1 cellular context compared by ENCODE assay signal in the genomic region with DNA sequence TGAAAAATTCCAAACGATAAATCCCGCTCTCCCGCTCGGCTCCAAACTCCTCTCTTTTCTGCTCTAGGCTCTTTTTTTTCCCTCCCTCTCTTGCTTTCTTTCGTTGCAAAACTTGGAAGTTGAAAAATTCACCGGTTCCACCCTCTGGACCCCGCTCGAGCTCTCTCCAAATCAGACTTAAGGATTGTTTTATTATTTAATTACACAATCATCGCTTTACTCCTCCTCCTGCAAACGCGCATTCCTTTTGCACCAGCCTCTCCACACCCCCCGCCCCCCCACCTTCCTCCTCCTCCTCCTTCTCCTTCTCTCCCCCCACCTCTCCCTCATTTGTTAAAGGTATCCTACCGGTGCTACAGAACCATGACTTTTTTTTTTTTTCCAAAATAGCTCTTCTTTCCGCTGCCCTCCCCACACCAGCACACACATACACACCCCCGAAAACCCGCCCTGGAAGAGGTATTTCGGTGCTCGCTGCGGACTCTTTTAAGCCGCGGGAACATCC.
TF ChIP-seq lines count a peak whose summit lies in the region.

No MANE protein-coding gene starts in this region.

TF ChIP-seq in SK-N-SH, 30 proteins besides CTCF, POLR2A, EP300 and RAD21 (continued from another document):
- TF ChIP-seq NFIC (IDR thresholded peaks at IDR 0.05; ENCODE audit: borderline replicate concordance) (peak; percentile 8; the same call in 1 of the 2 replicates), FOXM1 (IDR thresholded peaks at IDR 0.05; ENCODE audit: low read depth) (no peak), TAF1 (IDR thresholded peaks at IDR 0.05; ENCODE audit: borderline replicate concordance, low read depth, low read length) (peak; percentile 72; the same call in 1 of the 2 replicates), ELF1 (IDR thresholded peaks at IDR 0.05) (no peak), POLR2AphosphoS5 (IDR thresholded peaks at IDR 0.05; ENCODE audit: low read depth, low read length) (peak; percentile 74; the same call in 1 of the 2 replicates), TCF12 (IDR thresholded peaks at IDR 0.05) (peak; percentile 20; the same call in 1 of the 2 replicates), GATA2 (CRISPR knock-in tag; IDR thresholded peaks at IDR 0.05) (no peak), MXI1 (IDR thresholded peaks at IDR 0.05; ENCODE audit: low read depth, low read length) (no peak), TEAD4 (IDR thresholded peaks at IDR 0.05; ENCODE audit: borderline replicate concordance, insufficient read depth) (peak; percentile 22; the same call in 1 of the 2 replicates), CHD2 (IDR thresholded peaks at IDR 0.05; ENCODE audit: low read length, partially characterized antibody) (peak; percentile 31), SIN3A (IDR thresholded peaks at IDR 0.05; ENCODE audit: borderline replicate concordance, low read depth, low read length) (peak; percentile 26; the same call in 1 of the 2 replicates), FOSL2 (IDR thresholded peaks at IDR 0.05; ENCODE audit: borderline replicate concordance, low read depth) (no peak), FOXJ3 (CRISPR knock-in tag; IDR thresholded peaks at IDR 0.05) (no peak), MEF2A (IDR thresholded peaks at IDR 0.05; ENCODE audit: borderline replicate concordance, low read depth) (no peak), GABPA (IDR thresholded peaks at IDR 0.05; ENCODE audit: low read depth) (no peak), JUND (IDR thresholded peaks at IDR 0.05) (peak; percentile 13; the same call in 1 of the 2 replicates)
- TF ChIP-seq, protein P1, sequence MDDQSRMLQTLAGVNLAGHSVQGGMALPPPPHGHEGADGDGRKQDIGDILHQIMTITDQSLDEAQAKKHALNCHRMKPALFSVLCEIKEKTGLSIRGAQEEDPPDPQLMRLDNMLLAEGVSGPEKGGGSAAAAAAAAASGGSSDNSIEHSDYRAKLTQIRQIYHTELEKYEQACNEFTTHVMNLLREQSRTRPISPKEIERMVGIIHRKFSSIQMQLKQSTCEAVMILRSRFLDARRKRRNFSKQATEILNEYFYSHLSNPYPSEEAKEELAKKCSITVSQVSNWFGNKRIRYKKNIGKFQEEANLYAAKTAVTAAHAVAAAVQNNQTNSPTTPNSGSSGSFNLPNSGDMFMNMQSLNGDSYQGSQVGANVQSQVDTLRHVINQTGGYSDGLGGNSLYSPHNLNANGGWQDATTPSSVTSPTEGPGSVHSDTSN (IDR thresholded peaks at IDR 0.05): peak; percentile 19; the same call in 1 of the 2 replicates
- TF ChIP-seq, protein P2, sequence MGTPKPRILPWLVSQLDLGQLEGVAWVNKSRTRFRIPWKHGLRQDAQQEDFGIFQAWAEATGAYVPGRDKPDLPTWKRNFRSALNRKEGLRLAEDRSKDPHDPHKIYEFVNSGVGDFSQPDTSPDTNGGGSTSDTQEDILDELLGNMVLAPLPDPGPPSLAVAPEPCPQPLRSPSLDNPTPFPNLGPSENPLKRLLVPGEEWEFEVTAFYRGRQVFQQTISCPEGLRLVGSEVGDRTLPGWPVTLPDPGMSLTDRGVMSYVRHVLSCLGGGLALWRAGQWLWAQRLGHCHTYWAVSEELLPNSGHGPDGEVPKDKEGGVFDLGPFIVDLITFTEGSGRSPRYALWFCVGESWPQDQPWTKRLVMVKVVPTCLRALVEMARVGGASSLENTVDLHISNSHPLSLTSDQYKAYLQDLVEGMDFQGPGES (IDR thresholded peaks at IDR 0.05; ENCODE audit: low read depth, low read length): no peak
- TF ChIP-seq, protein P3, sequence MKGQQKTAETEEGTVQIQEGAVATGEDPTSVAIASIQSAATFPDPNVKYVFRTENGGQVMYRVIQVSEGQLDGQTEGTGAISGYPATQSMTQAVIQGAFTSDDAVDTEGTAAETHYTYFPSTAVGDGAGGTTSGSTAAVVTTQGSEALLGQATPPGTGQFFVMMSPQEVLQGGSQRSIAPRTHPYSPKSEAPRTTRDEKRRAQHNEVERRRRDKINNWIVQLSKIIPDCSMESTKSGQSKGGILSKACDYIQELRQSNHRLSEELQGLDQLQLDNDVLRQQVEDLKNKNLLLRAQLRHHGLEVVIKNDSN (IDR thresholded peaks at IDR 0.05; ENCODE audit: borderline replicate concordance, low read depth): no peak
- TF ChIP-seq, protein P4, sequence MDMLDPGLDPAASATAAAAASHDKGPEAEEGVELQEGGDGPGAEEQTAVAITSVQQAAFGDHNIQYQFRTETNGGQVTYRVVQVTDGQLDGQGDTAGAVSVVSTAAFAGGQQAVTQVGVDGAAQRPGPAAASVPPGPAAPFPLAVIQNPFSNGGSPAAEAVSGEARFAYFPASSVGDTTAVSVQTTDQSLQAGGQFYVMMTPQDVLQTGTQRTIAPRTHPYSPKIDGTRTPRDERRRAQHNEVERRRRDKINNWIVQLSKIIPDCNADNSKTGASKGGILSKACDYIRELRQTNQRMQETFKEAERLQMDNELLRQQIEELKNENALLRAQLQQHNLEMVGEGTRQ (IDR thresholded peaks at IDR 0.05; ENCODE audit: borderline replicate concordance, low read depth, low read length): no peak
- TF ChIP-seq, protein P5, sequence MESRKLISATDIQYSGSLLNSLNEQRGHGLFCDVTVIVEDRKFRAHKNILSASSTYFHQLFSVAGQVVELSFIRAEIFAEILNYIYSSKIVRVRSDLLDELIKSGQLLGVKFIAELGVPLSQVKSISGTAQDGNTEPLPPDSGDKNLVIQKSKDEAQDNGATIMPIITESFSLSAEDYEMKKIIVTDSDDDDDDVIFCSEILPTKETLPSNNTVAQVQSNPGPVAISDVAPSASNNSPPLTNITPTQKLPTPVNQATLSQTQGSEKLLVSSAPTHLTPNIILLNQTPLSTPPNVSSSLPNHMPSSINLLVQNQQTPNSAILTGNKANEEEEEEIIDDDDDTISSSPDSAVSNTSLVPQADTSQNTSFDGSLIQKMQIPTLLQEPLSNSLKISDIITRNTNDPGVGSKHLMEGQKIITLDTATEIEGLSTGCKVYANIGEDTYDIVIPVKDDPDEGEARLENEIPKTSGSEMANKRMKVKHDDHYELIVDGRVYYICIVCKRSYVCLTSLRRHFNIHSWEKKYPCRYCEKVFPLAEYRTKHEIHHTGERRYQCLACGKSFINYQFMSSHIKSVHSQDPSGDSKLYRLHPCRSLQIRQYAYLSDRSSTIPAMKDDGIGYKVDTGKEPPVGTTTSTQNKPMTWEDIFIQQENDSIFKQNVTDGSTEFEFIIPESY (IDR thresholded peaks at IDR 0.05; ENCODE audit: borderline replicate concordance, low read depth): no peak
